ENCODE assay signal across 28 cellular contexts in the genomic region with DNA sequence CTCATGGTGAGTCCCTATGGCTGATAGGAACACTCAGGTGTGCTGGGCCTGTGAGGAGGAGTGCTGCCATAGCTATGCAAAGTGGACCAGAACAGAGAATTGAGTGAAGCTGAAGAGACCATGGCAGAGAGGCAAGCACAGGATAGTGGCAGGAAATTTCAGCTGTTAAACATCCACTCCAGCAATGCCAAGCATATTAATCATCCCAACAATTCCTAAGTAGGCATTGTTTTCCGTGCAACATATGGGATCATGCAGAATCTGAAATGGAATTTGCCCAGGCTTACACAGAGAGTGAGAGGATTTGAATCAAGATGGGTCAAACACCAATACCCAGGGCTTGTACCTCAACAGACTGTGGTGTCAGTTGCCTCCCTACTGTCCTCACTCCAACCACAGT.
"Had no signal": no experiment of that assay in that cellular context is flagged by ENCODE, and none has a peak within 500 bp of the region (broad histone marks: within the 10 kb centered on the region; RNA-seq: fewer than 3 reads in every experiment).

No MANE protein-coding gene starts in this region.

- H3K4me1 ChIP-seq: adrenal gland, body of pancreas, esophagus muscularis mucosa, parathyroid adenoma, psoas muscle, right atrium auricular region, suprapubic skin, transverse colon had no signal

- H3K9ac ChIP-seq: parathyroid adenoma had no signal

- DNase-seq: activated CD4-positive, alpha-beta T cell treated with anti-CD3 and anti-CD28 coated beads for 48 hours; activated CD4-positive, alpha-beta T cell treated with anti-CD3 and anti-CD28 coated beads, Interleukin-2, amount 50 U/mL, for 48 hours; activated CD8-positive, alpha-beta memory T cell treated with anti-CD3 and anti-CD28 coated beads, Interleukin-2, amount 50 U/mL, for 4 hours; activated effector memory CD4-positive, alpha-beta T cell treated with anti-CD3 and anti-CD28 coated beads, Interleukin-2, amount 50 U/mL, for 16 hours; activated naive CD4-positive, alpha-beta T cell treated with anti-CD3 and anti-CD28 coated beads for 36 hours; activated naive CD8-positive, alpha-beta T cell treated with anti-CD3 and anti-CD28 coated beads for 36 hours; activated T-cell treated with anti-CD3 and anti-CD28 coated beads, Interleukin-2, amount 50 U/mL, for 1 hour; adrenal gland; aorta; body of pancreas; cortex of kidney; effector memory CD8-positive, alpha-beta T cell; foreskin melanocyte; islet precursor cell; left colon; naive B cell; nucleus accumbens; psoas muscle; stimulated activated naive CD4-positive, alpha-beta T cell; T-helper 9 cell; transverse colon had no signal

- H3K4me3 ChIP-seq: adrenal gland, body of pancreas, cardiac muscle cell, esophagus muscularis mucosa, psoas muscle, right atrium auricular region, suprapubic skin, transverse colon had no signal

- H3K36me3 ChIP-seq: adrenal gland, cardiac muscle cell, esophagus muscularis mucosa, right atrium auricular region, suprapubic skin, transverse colon had no signal

- H3K9me3 ChIP-seq: adrenal gland, body of pancreas, esophagus muscularis mucosa, psoas muscle, right atrium auricular region, suprapubic skin, transverse colon had no signal

- H2AFZ ChIP-seq: parathyroid adenoma had no signal

- H3K79me2 ChIP-seq: parathyroid adenoma had no signal

- H3K27me3 ChIP-seq: adrenal gland, body of pancreas, esophagus muscularis mucosa, right atrium auricular region, suprapubic skin, transverse colon had no signal

- ATAC-seq: activated CD4-positive, CD25-positive, alpha-beta regulatory T cell treated with anti-CD3 and anti-CD28 coated beads, Interleukin-2, amount 50 U/mL, for 24 hours; body of pancreas; effector memory CD8-positive, alpha-beta T cell; left colon; psoas muscle had no signal

- H3K27ac ChIP-seq: adrenal gland, body of pancreas, cardiac muscle cell, esophagus muscularis mucosa, parathyroid adenoma, psoas muscle, right atrium auricular region, suprapubic skin, transverse colon, VCaP had no signal
